In genomic region chr11:68469642-68470041, GRCh38 we compare ENCODE assay signal across 1 cellular context.
TF ChIP-seq lines count a peak whose summit lies in the region.

No MANE protein-coding gene starts in this region.

TF ChIP-seq in HepG2, 621 proteins besides CTCF, POLR2A, EP300 and RAD21:
- 0 out of 2 replicates have a peak, but pooled peaks have one; percentile 1 for TF ChIP-seq NR2C2 (CRISPR knock-in tag; IDR thresholded peaks at IDR 0.05; ENCODE audit: borderline replicate concordance)
- TF ChIP-seq ZNF841 (CRISPR knock-in tag; IDR thresholded peaks at IDR 0.05; ENCODE audit: borderline replicate concordance): no peak
- TF ChIP-seq PHF5A (CRISPR knock-in tag; IDR thresholded peaks at IDR 0.05; ENCODE audit: low read depth, unreplicated experiment): peak; percentile 5
